ENCODE assay signal across 25 cellular contexts in the genomic region with DNA sequence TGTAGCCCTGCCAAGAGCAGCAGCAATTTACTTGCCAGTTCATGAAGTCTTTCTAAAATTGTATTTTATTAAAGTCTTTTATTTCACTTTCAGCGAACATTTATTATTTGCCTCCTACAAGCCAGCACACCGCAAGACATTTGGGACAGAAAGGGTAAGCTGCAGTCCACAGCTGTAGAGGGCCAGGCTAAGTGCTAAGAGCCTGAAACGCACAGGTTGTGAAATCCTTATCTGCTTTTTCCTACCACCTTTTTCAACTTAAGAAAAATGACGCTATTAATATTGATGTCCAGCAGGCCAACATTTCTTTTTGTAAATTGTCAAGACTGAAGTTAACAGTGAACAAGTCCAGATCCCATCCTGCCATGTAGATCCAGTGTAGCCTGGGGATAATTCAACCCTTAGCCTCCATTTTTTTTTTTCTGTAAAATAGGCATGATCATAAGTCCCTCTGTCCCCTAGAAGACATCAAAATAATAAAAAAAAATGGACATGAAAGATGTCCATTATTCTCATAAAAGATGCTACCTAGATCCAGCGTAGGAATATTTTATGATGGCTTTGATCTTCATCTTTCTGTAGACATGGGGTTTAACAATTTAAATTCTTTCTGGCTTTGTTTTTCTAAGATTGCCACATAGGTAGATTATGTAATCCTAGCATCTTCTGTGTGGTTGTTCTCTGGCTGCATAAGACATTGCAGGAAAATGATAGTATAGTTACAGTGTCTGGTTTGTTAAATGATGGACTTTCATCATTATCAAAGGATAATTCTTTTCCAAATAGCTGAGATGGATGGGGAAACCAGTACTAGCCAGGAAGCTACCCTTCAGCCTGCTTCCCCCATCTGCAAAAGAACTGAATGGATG.
DNase-seq lines count a peak whose midpoint lies in the region; ATAC-seq, FAIRE-seq and TF ChIP-seq lines count a peak whose summit lies in the region.
"Had no signal": no experiment of that assay in that cellular context is flagged by ENCODE, and none has a peak within 500 bp of the region (broad histone marks: within the 10 kb centered on the region; RNA-seq: fewer than 3 reads in every experiment).

No MANE protein-coding gene starts in this region.

- POLR2A ChIA-PET in activated CD4-positive, alpha-beta T cell treated with anti-CD3 and anti-CD28 coated beads for 36 hours (lab: Charles Lee), result no interaction called here

- no peak for FAIRE-seq in pancreas (lab: Jason Lieb, UNC)
- FAIRE-seq: HepG2, keratinocyte had no signal

- H3K4me1 ChIP-seq in heart right ventricle (no peaks in the 10 kb centered on the region), pancreas (no peaks in the 10 kb centered on the region)

- TF ChIP-seq CTCF in heart right ventricle (IDR thresholded peaks at IDR 0.05), result no peak
- no peak for TF ChIP-seq CTCF in mesothelial cell of epicardium (IDR thresholded peaks at IDR 0.05; ENCODE audit: unreplicated experiment)
- TF ChIP-seq CTCF in pancreas (IDR thresholded peaks at IDR 0.05), result no peak

- ATAC-seq in heart right ventricle, result peak in 6 of 8 donors; percentile 29 to 56 (median 43)
- no peak for ATAC-seq in activated CD4-positive, alpha-beta T cell treated with anti-CD3 and anti-CD28 coated beads for 36 hours
- no peak for ATAC-seq in pancreas
- ATAC-seq: HepG2; stimulated activated naive CD8-positive, alpha-beta T cell treated with anti-CD3 and anti-CD28 coated beads, Interleukin-15, amount 100 ng/mL, for 72 hours had no signal

- H3K9me3 ChIP-seq in heart right ventricle (no peaks in the 10 kb centered on the region), pancreas (no peaks in the 10 kb centered on the region)
- H3K9me3 ChIP-seq: neutrophil had no signal

- H3K27me3 Mint-ChIP-seq in mesothelial cell of epicardium (ENCODE audit: low read depth), result no peaks in the 10 kb centered on the region
- H3K27me3 Mint-ChIP-seq in activated CD4-positive, alpha-beta T cell treated with anti-CD3 and anti-CD28 coated beads for 36 hours, result no peaks in the 10 kb centered on the region
- H3K27me3 Mint-ChIP-seq: activated T-cell treated with anti-CD3 and anti-CD28 coated beads, Interleukin-2, amount 50 U/mL, for 24 hours; CD4-positive, alpha-beta memory T cell; stimulated activated naive CD8-positive, alpha-beta T cell treated with anti-CD3 and anti-CD28 coated beads, Interleukin-15, amount 100 ng/mL, for 72 hours had no signal

- H3K36me3 Mint-ChIP-seq in mesothelial cell of epicardium, result peaks cover 4% of the 10 kb centered on the region
- no peaks in the 10 kb centered on the region for H3K36me3 Mint-ChIP-seq in activated CD4-positive, alpha-beta T cell treated with anti-CD3 and anti-CD28 coated beads for 36 hours (ENCODE audit: low read depth)
- H3K36me3 Mint-ChIP-seq: activated naive CD8-positive, alpha-beta T cell treated with anti-CD3 and anti-CD28 coated beads, Interleukin-2, amount 10 ng/mL, durations not matched to agents 7 days and 5 days; CD4-positive, alpha-beta memory T cell had no signal

- no peak overlapping the region for H3K4me3 ChIP-seq in heart right ventricle
- H3K4me3 ChIP-seq in pancreas, result no peak overlapping the region
- H3K4me3 ChIP-seq: lung, skin epidermis had no signal

- H3K4me1 Mint-ChIP-seq in mesothelial cell of epicardium, result peaks cover 22% of the 10 kb centered on the region
- H3K4me1 Mint-ChIP-seq in activated CD4-positive, alpha-beta T cell treated with anti-CD3 and anti-CD28 coated beads for 36 hours, result peaks cover 5% of the 10 kb centered on the region

- no peaks in the 10 kb centered on the region for H3K9me3 Mint-ChIP-seq in mesothelial cell of epicardium
- H3K9me3 Mint-ChIP-seq in activated CD4-positive, alpha-beta T cell treated with anti-CD3 and anti-CD28 coated beads for 36 hours (ENCODE audit: low read depth), result no peaks in the 10 kb centered on the region
- H3K9me3 Mint-ChIP-seq: activated T-cell treated with anti-CD3 and anti-CD28 coated beads, Interleukin-2, amount 50 U/mL, for 24 hours; CD4-positive, alpha-beta memory T cell had no signal

- WGBS in heart right ventricle, 2 donors, result 73 to 80% methylated on average over 5 of the region's 5 CpGs
- WGBS in pancreas, 2 donors, result 44 to 45% methylated on average over 5 of the region's 5 CpGs

- H3K36me3 ChIP-seq in heart right ventricle, result no peaks in the 10 kb centered on the region
- no peaks in the 10 kb centered on the region for H3K36me3 ChIP-seq in pancreas
- H3K36me3 ChIP-seq: neutrophil had no signal

- CTCF ChIA-PET in activated CD4-positive, alpha-beta T cell treated with anti-CD3 and anti-CD28 coated beads for 36 hours (lab: Charles Lee), result interaction anchor here (1.1 kb wide), 1 partner anchor 13 kb away, joined by 3 read pairs; no protein-coding TSS in a partner anchor

- peaks cover 0 to 16% (median 6%) of the 10 kb centered on the region in 7 donors for H3K27me3 ChIP-seq in heart right ventricle
- H3K27me3 ChIP-seq in pancreas, result no peaks in the 10 kb centered on the region
- H3K27me3 ChIP-seq: neutrophil had no signal

- H3K27ac ChIP-seq in heart right ventricle (no peak overlapping the region), pancreas (no peak overlapping the region)
- H3K27ac ChIP-seq: neutrophil, RWPE1, skin epidermis had no signal

- no peak for DNase-seq in heart right ventricle
- no peak for DNase-seq in cardiac septum (ENCODE audit: low spot score)
- DNase-seq in SKM-1 (lab: John Stamatoyannopoulos, UW; ENCODE audit: unreplicated experiment), result peak; percentile 40
- DNase-seq in mesothelial cell of epicardium (ENCODE audit: low spot score in 2 of 2, unreplicated experiment in 2 of 2), result no peak
- DNase-seq in activated CD4-positive, alpha-beta T cell treated with anti-CD3 and anti-CD28 coated beads for 36 hours, result no peak
- DNase-seq in pancreas, result no peak
- DNase-seq in anterior cingulate cortex (lab: John Stamatoyannopoulos, UW), result no peak
- DNase-seq in effector CD4-positive, alpha-beta T cell, result no peak
- DNase-seq: activated CD4-positive, alpha-beta T cell treated with anti-CD3 and anti-CD28 coated beads for 48 hours; activated gamma-delta T cell; activated naive CD8-positive, alpha-beta T cell treated with anti-CD3 and anti-CD28 coated beads, Interleukin-2, amount 10 ng/mL, durations not matched to agents 7 days and 5 days; activated T-cell treated with anti-CD3 and anti-CD28 coated beads, Interleukin-2, amount 50 U/mL, for 24 hours; CD4-positive, alpha-beta memory T cell; NCI-H1105 treated with DMSO at 0.1 percent for 48 hours; NCI-H2081; NCI-H2227 treated with DMSO at 0.1 percent for 48 hours; NCI-H748 treated with DMSO at 0.1 percent for 48 hours; stimulated activated CD4-positive, alpha-beta T cell treated with anti-CD3 and anti-CD28 coated beads, Interleukin-1b, Interleukin-23, amount 100 ng/mL, for 48 hours; stimulated activated naive CD8-positive, alpha-beta T cell treated with anti-CD3 and anti-CD28 coated beads, Interleukin-15, amount 100 ng/mL, for 72 hours had no signal

- peak overlapping the region; percentile 19 for H3K27ac Mint-ChIP-seq in mesothelial cell of epicardium
- H3K27ac Mint-ChIP-seq in activated CD4-positive, alpha-beta T cell treated with anti-CD3 and anti-CD28 coated beads for 36 hours, result no peak overlapping the region
- H3K27ac Mint-ChIP-seq: activated naive CD8-positive, alpha-beta T cell treated with anti-CD3 and anti-CD28 coated beads, Interleukin-2, amount 10 ng/mL, durations not matched to agents 7 days and 5 days; activated T-cell treated with anti-CD3 and anti-CD28 coated beads, Interleukin-2, amount 50 U/mL, for 24 hours had no signal

- intact Hi-C loops in heart right ventricle (cut with DNase I), result no loop called here
- intact Hi-C loops in cardiac septum (cut with DNase I), result no loop called here
- intact Hi-C loops in activated CD4-positive, alpha-beta T cell treated with anti-CD3 and anti-CD28 coated beads for 36 hours (cut with DNase I, micrococcal nuclease), result no loop called here
- intact Hi-C loops in pancreas (cut with DNase I), result no loop called here

- no peak overlapping the region for H3K4me3 Mint-ChIP-seq in mesothelial cell of epicardium
- H3K4me3 Mint-ChIP-seq in activated CD4-positive, alpha-beta T cell treated with anti-CD3 and anti-CD28 coated beads for 36 hours, result no peak overlapping the region
- H3K4me3 Mint-ChIP-seq: activated naive CD8-positive, alpha-beta T cell treated with anti-CD3 and anti-CD28 coated beads, Interleukin-2, amount 10 ng/mL, durations not matched to agents 7 days and 5 days; activated T-cell treated with anti-CD3 and anti-CD28 coated beads, Interleukin-2, amount 50 U/mL, for 24 hours; CD4-positive, alpha-beta memory T cell; stimulated activated naive CD8-positive, alpha-beta T cell treated with anti-CD3 and anti-CD28 coated beads, Interleukin-15, amount 100 ng/mL, for 72 hours had no signal

Comparison
In these comparisons a context has a peak if more than half of its experiments do, and no peak if none do; other contexts are left out.
1. ATAC-seq: peak in heart right ventricle (6 of 8); none in activated CD4-positive, alpha-beta T cell treated with anti-CD3 and anti-CD28 coated beads for 36 hours (single experiment) and pancreas (0 of 4).